20 cellular contexts compared by ENCODE assay signal in genomic region chr9:124795881-124796415, GRCh38. TPM values are rescaled to one million over a fixed set of nuclear protein-coding genes. Genes with fewer than 3 reads are reported as not detected.
DNase-seq lines count a peak whose midpoint lies in the region; ATAC-seq, FAIRE-seq and TF ChIP-seq lines count a peak whose summit lies in the region.
"Had no signal": no experiment of that assay in that cellular context is flagged by ENCODE, and none has a peak within 500 bp of the region (broad histone marks: within the 10 kb centered on the region; RNA-seq: fewer than 3 reads in every experiment).

No MANE protein-coding gene starts in this region.

- H3K27me3 ChIP-seq in HepG2 (ENCODE audit: control insufficient read depth in 1 of 2, insufficient read depth in 2 of 2, low read length in 2 of 2) = peaks cover 2 to 32% of the 10 kb centered on the region in 2 experiments; a peak in 4 of 5 replicates
- H3K27me3 ChIP-seq in smooth muscle cell (ENCODE audit: low read depth) = no peaks in the 10 kb centered on the region

- TF ChIP-seq EP300 in Ishikawa (IDR thresholded peaks at IDR 0.05; ENCODE audit: borderline replicate concordance) (no peak), HepG2 (IDR thresholded peaks at IDR 0.05; ENCODE audit: low read depth in 2 of 2, low read length in 2 of 2) (no peak), HepG2 (CRISPR knock-in tag; IDR thresholded peaks at IDR 0.05; ENCODE audit: borderline replicate concordance) (no peak)

- H3K9ac ChIP-seq in HepG2 (ENCODE audit: insufficient read depth, low read depth, low read length) = no peak overlapping the region
- H3K9ac ChIP-seq in smooth muscle cell (ENCODE audit: low read depth) = no peak overlapping the region

- H3K36me3 ChIP-seq in HepG2 (replicated peaks in 1 of 2; ENCODE audit: control insufficient read depth in 1 of 2, insufficient read depth in 2 of 2, low read length in 2 of 2) (no peaks in the 10 kb centered on the region), smooth muscle cell (ENCODE audit: low read depth) (no peaks in the 10 kb centered on the region)

- CTCF ChIA-PET in HepG2 (lab: Yijun Ruan, JAX; ENCODE audit: low intra/inter-chr PET ratio, low total read pairs) = interaction anchor here (1.1 to 4.5 kb wide), 3 partner anchors 21 to 57 kb away, joined by 3 to 36 read pairs (median 6); partner anchors contain the start of gene WDR38

- no peak for FAIRE-seq in HepG2 (lab: Jason Lieb, UNC)
- FAIRE-seq: TTC549 had no signal

- peak overlapping the region; percentile 45; the same call in 1 of the 2 replicates for H3K4me2 ChIP-seq in HepG2 (ENCODE audit: low read depth, low read length)
- H3K4me2 ChIP-seq in smooth muscle cell = no peak overlapping the region

- peaks cover 33% of the 10 kb centered on the region for H3K4me1 ChIP-seq in HepG2 (ENCODE audit: insufficient read depth, low read length)
- H3K4me1 ChIP-seq in smooth muscle cell (ENCODE audit: low read depth) = no peaks in the 10 kb centered on the region

- H3K4me3 ChIP-seq in HepG2 (replicated peaks in 1 of 3; ENCODE audit: insufficient read depth in 1 of 3, low read depth in 2 of 3, low read length in 3 of 3) (peak overlapping the region in 1 of 3 experiments; percentile 33; a peak in 1 of 6 replicates), smooth muscle cell (no peak overlapping the region)

- ATAC-seq in HepG2 = peak; percentile 12; the same call in 2 of the 3 replicates
- no peak for ATAC-seq in HG03139 (IDR thresholded peaks at IDR 0.05; ENCODE audit: unreplicated experiment)

- no peaks in the 10 kb centered on the region for H3F3A ChIP-seq in smooth muscle cell (ENCODE audit: low read depth)

- WGBS in HepG2 (ENCODE audit: low lambda C conversion rate) = 3% methylated on average over 2 of the region's 9 CpGs
- 83% methylated on average over 9 of the region's 9 CpGs for WGBS in smooth muscle cell (ENCODE audit: low lambda C conversion rate)

- H4K20me1 ChIP-seq in HepG2 (ENCODE audit: insufficient read depth, low read length) (no peaks in the 10 kb centered on the region), smooth muscle cell (ENCODE audit: low read depth) (no peaks in the 10 kb centered on the region)

- intact Hi-C loops in HepG2 (cut with micrococcal nuclease; ENCODE audit: unreplicated experiment) = loop anchor here (2.0 kb wide), 3 partner anchors 17 to 57 kb away; partner anchors contain the start of gene WDR38

- TF ChIP-seq RAD21 in Ishikawa (IDR thresholded peaks at IDR 0.05; ENCODE audit: low read depth) (no peak), HepG2 (CRISPR knock-in tag; IDR thresholded peaks at IDR 0.05) (no peak)

- POLR2A ChIA-PET in HepG2 (lab: Yijun Ruan, JAX) = interaction anchor here (0.6 to 2.6 kb wide), 6 partner anchors 15 to 60 kb away, joined by 3 to 13 read pairs (median 4); partner anchors contain the start of gene WDR38

- no peak overlapping the region for H3K27ac ChIP-seq in HepG2 (ENCODE audit: extremely low read length, insufficient read depth, low read length)
- peak overlapping the region; percentile 17 for H3K27ac ChIP-seq in smooth muscle cell (ENCODE audit: low read depth)

- no TSS peak for BruUV-seq in HepG2 (replicated peaks; lab: Mats Ljungman, UMichigan)

- H3K79me2 ChIP-seq in HepG2 (ENCODE audit: insufficient read depth, low read length) (no peaks in the 10 kb centered on the region), smooth muscle cell (ENCODE audit: low read depth) (no peaks in the 10 kb centered on the region)

- TF ChIP-seq CTCF in HepG2 (CRISPR knock-in tag; IDR thresholded peaks at IDR 0.05) = no peak
- TF ChIP-seq CTCF in smooth muscle cell (IDR thresholded peaks at IDR 0.05; ENCODE audit: borderline replicate concordance, insufficient read depth, poor library complexity, severe bottlenecking) = no peak
- TF ChIP-seq CTCF in GM20000 (IDR thresholded peaks at IDR 0.05; ENCODE audit: extremely low read depth, missing control alignments) = no peak

- H2AFZ ChIP-seq in HepG2 (ENCODE audit: low read length) = no peak overlapping the region
- no peak overlapping the region for H2AFZ ChIP-seq in smooth muscle cell (ENCODE audit: low read depth)

- no peak for TF ChIP-seq POLR2A in HepG2 (IDR thresholded peaks at IDR 0.05; ENCODE audit: insufficient read depth in 1 of 2, low read depth in 2 of 2, low read length in 2 of 2)

- in situ Hi-C loops in HepG2 (cut with HindIII; ENCODE audit: extremely low pct_ligation_motif_present, low pct_unique_long_range_greater_than_20kb) = loop anchor here (10.0 kb wide), 1 partner anchor 49 kb away; no protein-coding TSS in a partner anchor

- DNase-seq in dermis blood vessel endothelial cell (peak; percentile 66), HepG2 (ENCODE audit: low spot score) (peak; percentile 35), smooth muscle cell (lab: John Stamatoyannopoulos, UW; ENCODE audit: unreplicated experiment) (no peak), amniotic stem cell (lab: John Stamatoyannopoulos, UW) (no peak), NCI-H526 treated with DMSO at 0.1 percent for 48 hours (lab: John Stamatoyannopoulos, UW) (no peak), GM20000 (ENCODE audit: low spot score) (no peak)
- DNase-seq: activated naive CD8-positive, alpha-beta T cell treated with anti-CD3 and anti-CD28 coated beads, Interleukin-2, amount 10 ng/mL, durations not matched to agents 7 days and 5 days; activated T-cell treated with anti-CD3 and anti-CD28 coated beads, Interleukin-2, amount 50 U/mL, for 24 hours; AML-193; Calu3; GF-D8; islet precursor cell; NCI-H1436 treated with DMSO at 0.1 percent for 48 hours; NCI-H446 treated with DMSO at 0.1 percent for 48 hours; posterior cingulate gyrus had no signal

- no peaks in the 10 kb centered on the region for H3K9me3 ChIP-seq in HepG2 (ENCODE audit: low read length)
- H3K9me3 ChIP-seq in smooth muscle cell (replicated peaks; ENCODE audit: low read depth) = no peaks in the 10 kb centered on the region

RNA-seq across cellular contexts. Expression of gene OLFML2A, which starts 19.0 kb away (rescaled TPM):
- total RNA-seq in dermis blood vessel endothelial cell (2.2 and 2.9 TPM in 2 replicates), HepG2 (2016; rRNA removed; fragmentation: Illumina TruSeq; extraction: Trizol) (0.02 TPM in 1 of 2 replicates, not detected in the other), smooth muscle cell (6.6 and 17.0 TPM in 2 replicates)
- under 0.01 and 0.09 TPM in 2 replicates for total RNA-seq in HepG2 (2016; cell fraction: cytosol; rRNA removed; fragmentation: Illumina TruSeq; extraction: Trizol; ENCODE audit: low read depth)
- 0.02 TPM in 1 of 2 replicates, not detected in the other for total RNA-seq in HepG2 (2016; cell fraction: insoluble cytoplasmic fraction; rRNA removed; fragmentation: Illumina TruSeq; extraction: Trizol)
- 0.03 TPM in 2 replicates for total RNA-seq in HepG2 (2016; cell fraction: membrane; rRNA removed; fragmentation: Illumina TruSeq; extraction: Trizol)
- 0.06 and 0.09 TPM in 2 replicates for total RNA-seq in HepG2 (2016; cell fraction: nucleus; rRNA removed; fragmentation: Illumina TruSeq; extraction: Trizol)
- polyA plus RNA-seq in HepG2 (2011; rRNA removed) (0.01 and 0.04 TPM in 2 replicates), smooth muscle cell (3.5 and 11.2 TPM in 2 replicates)
- polyA plus RNA-seq in HepG2 (2011; cell fraction: cytosol; rRNA removed) = 0.03 and 0.04 TPM in 2 replicates
- 0.02 and 0.05 TPM in 2 replicates for polyA plus RNA-seq in HepG2 (2011; cell fraction: nucleus; rRNA removed)
- 0.01 TPM in 1 of 2 replicates, not detected in the other for polyA plus RNA-seq in HepG2 (2012)
- polyA plus RNA-seq in HepG2 (2016; cell fraction: cytosol; fragmentation: Illumina TruSeq; extraction: Trizol; ENCODE audit: low read depth) = not detected in 2 replicates
- 0.03 TPM in 1 of 2 replicates, not detected in the other for polyA plus RNA-seq in HepG2 (2016; cell fraction: insoluble cytoplasmic fraction; fragmentation: Illumina TruSeq; extraction: Trizol; ENCODE audit: low read depth)
- not detected in 2 replicates for polyA plus RNA-seq in HepG2 (2016; cell fraction: membrane; fragmentation: Illumina TruSeq; extraction: Trizol; ENCODE audit: low read depth)
- polyA plus RNA-seq in HepG2 (2016; cell fraction: nucleus; fragmentation: Illumina TruSeq; extraction: Trizol; ENCODE audit: insufficient read depth, low read depth) = 0.07 TPM in 1 of 2 replicates, not detected in the other
- 0.08 and 2.8 TPM in 2 replicates for polyA minus RNA-seq in HepG2 (2011; rRNA and poly(A)+ RNA removed; ENCODE audit: low replicate concordance)
- 0.09 and 0.30 TPM in 2 replicates for polyA minus RNA-seq in HepG2 (2011; cell fraction: cytosol; rRNA and poly(A)+ RNA removed)
- polyA minus RNA-seq in HepG2 (2011; cell fraction: nucleus; rRNA and poly(A)+ RNA removed) = 0.12 and 0.26 TPM in 2 replicates
- total RNA-seq: activated naive CD8-positive, alpha-beta T cell treated with anti-CD3 and anti-CD28 coated beads, Interleukin-2, amount 10 ng/mL, durations not matched to agents 7 days and 5 days had no signal

RNA-seq across cellular contexts. Expression of gene NR6A1, which starts 24.8 kb away (rescaled TPM):
- 2.9 TPM in 2 replicates for total RNA-seq in dermis blood vessel endothelial cell
- 31.5 and 50.9 TPM in 2 replicates for total RNA-seq in HepG2 (2016; rRNA removed; fragmentation: Illumina TruSeq; extraction: Trizol)
- 10.7 and 12.1 TPM in 2 replicates for total RNA-seq in HepG2 (2016; cell fraction: cytosol; rRNA removed; fragmentation: Illumina TruSeq; extraction: Trizol; ENCODE audit: low read depth)
- total RNA-seq in HepG2 (2016; cell fraction: insoluble cytoplasmic fraction; rRNA removed; fragmentation: Illumina TruSeq; extraction: Trizol) = 28.3 and 52.2 TPM in 2 replicates
- total RNA-seq in HepG2 (2016; cell fraction: membrane; rRNA removed; fragmentation: Illumina TruSeq; extraction: Trizol) = 36.7 and 36.8 TPM in 2 replicates
- 24.3 and 28.3 TPM in 2 replicates for total RNA-seq in HepG2 (2016; cell fraction: nucleus; rRNA removed; fragmentation: Illumina TruSeq; extraction: Trizol)
- polyA plus RNA-seq in HepG2 (2011; rRNA removed) = 19.7 and 28.1 TPM in 2 replicates
- polyA plus RNA-seq in HepG2 (2011; cell fraction: cytosol; rRNA removed) = 15.0 and 17.4 TPM in 2 replicates
- 18.1 and 19.3 TPM in 2 replicates for polyA plus RNA-seq in HepG2 (2011; cell fraction: nucleus; rRNA removed)
- polyA plus RNA-seq in HepG2 (2012) = 12.1 and 12.8 TPM in 2 replicates
- 4.2 and 4.9 TPM in 2 replicates for polyA plus RNA-seq in HepG2 (2016; cell fraction: cytosol; fragmentation: Illumina TruSeq; extraction: Trizol; ENCODE audit: low read depth)
- 20.4 and 24.5 TPM in 2 replicates for polyA plus RNA-seq in HepG2 (2016; cell fraction: insoluble cytoplasmic fraction; fragmentation: Illumina TruSeq; extraction: Trizol; ENCODE audit: low read depth)
- 8.8 and 10.3 TPM in 2 replicates for polyA plus RNA-seq in HepG2 (2016; cell fraction: membrane; fragmentation: Illumina TruSeq; extraction: Trizol; ENCODE audit: low read depth)
- polyA plus RNA-seq in HepG2 (2016; cell fraction: nucleus; fragmentation: Illumina TruSeq; extraction: Trizol; ENCODE audit: insufficient read depth, low read depth) = 21.9 and 25.3 TPM in 2 replicates
- polyA minus RNA-seq in HepG2 (2011; rRNA and poly(A)+ RNA removed; ENCODE audit: low replicate concordance) = 13.7 and 123 TPM in 2 replicates
- 35.0 and 40.7 TPM in 2 replicates for polyA minus RNA-seq in HepG2 (2011; cell fraction: cytosol; rRNA and poly(A)+ RNA removed)
- 26.1 and 27.2 TPM in 2 replicates for polyA minus RNA-seq in HepG2 (2011; cell fraction: nucleus; rRNA and poly(A)+ RNA removed)
- total RNA-seq in smooth muscle cell = 0.31 and 1.5 TPM in 2 replicates
- 0.17 and 0.28 TPM in 2 replicates for polyA plus RNA-seq in smooth muscle cell

RNA-seq across cellular contexts. Expression of gene WDR38, which starts 57.3 kb away (rescaled TPM):
- total RNA-seq in dermis blood vessel endothelial cell = not detected in 2 replicates
- not detected in 2 replicates for total RNA-seq in HepG2 (2016; rRNA removed; fragmentation: Illumina TruSeq; extraction: Trizol)
- total RNA-seq in HepG2 (2016; cell fraction: cytosol; rRNA removed; fragmentation: Illumina TruSeq; extraction: Trizol; ENCODE audit: low read depth) = not detected in 2 replicates
- total RNA-seq in HepG2 (2016; cell fraction: insoluble cytoplasmic fraction; rRNA removed; fragmentation: Illumina TruSeq; extraction: Trizol) = not detected in 2 replicates
- not detected in 2 replicates for total RNA-seq in HepG2 (2016; cell fraction: membrane; rRNA removed; fragmentation: Illumina TruSeq; extraction: Trizol)
- not detected in 2 replicates for total RNA-seq in HepG2 (2016; cell fraction: nucleus; rRNA removed; fragmentation: Illumina TruSeq; extraction: Trizol)
- polyA plus RNA-seq in HepG2 (2011; rRNA removed) = not detected in 2 replicates
- not detected in 2 replicates for polyA plus RNA-seq in HepG2 (2011; cell fraction: cytosol; rRNA removed)
- not detected in 2 replicates for polyA plus RNA-seq in HepG2 (2011; cell fraction: nucleus; rRNA removed)
- polyA plus RNA-seq in HepG2 (2012) = 0.11 TPM in 1 of 2 replicates, not detected in the other
- not detected in 2 replicates for polyA plus RNA-seq in HepG2 (2016; cell fraction: cytosol; fragmentation: Illumina TruSeq; extraction: Trizol; ENCODE audit: low read depth)
- not detected in 2 replicates for polyA plus RNA-seq in HepG2 (2016; cell fraction: insoluble cytoplasmic fraction; fragmentation: Illumina TruSeq; extraction: Trizol; ENCODE audit: low read depth)
- polyA plus RNA-seq in HepG2 (2016; cell fraction: membrane; fragmentation: Illumina TruSeq; extraction: Trizol; ENCODE audit: low read depth) = not detected in 2 replicates
- polyA plus RNA-seq in HepG2 (2016; cell fraction: nucleus; fragmentation: Illumina TruSeq; extraction: Trizol; ENCODE audit: insufficient read depth, low read depth) = not detected in 2 replicates
- not detected in 2 replicates for polyA minus RNA-seq in HepG2 (2011; rRNA and poly(A)+ RNA removed; ENCODE audit: low replicate concordance)
- polyA minus RNA-seq in HepG2 (2011; cell fraction: cytosol; rRNA and poly(A)+ RNA removed) = not detected in 2 replicates
- not detected in 2 replicates for polyA minus RNA-seq in HepG2 (2011; cell fraction: nucleus; rRNA and poly(A)+ RNA removed)
- total RNA-seq in smooth muscle cell = not detected in 2 replicates
- polyA plus RNA-seq in smooth muscle cell = 0.41 TPM in 1 of 2 replicates, not detected in the other
- total RNA-seq: activated naive CD8-positive, alpha-beta T cell treated with anti-CD3 and anti-CD28 coated beads, Interleukin-2, amount 10 ng/mL, durations not matched to agents 7 days and 5 days; Calu3; LHCN-M2; OCI-LY7 had no signal

Comparison
In these comparisons a context has a peak if more than half of its experiments do, and no peak if none do; other contexts are left out.
1. DNase-seq: peak in dermis blood vessel endothelial cell (single experiment) and HepG2 (single experiment); none in smooth muscle cell (single experiment), amniotic stem cell (single experiment), NCI-H526 treated with DMSO at 0.1 percent for 48 hours (single experiment) and GM20000 (single experiment).